Comparison of ENCODE assay signal across 8 cellular contexts in the genomic region with DNA sequence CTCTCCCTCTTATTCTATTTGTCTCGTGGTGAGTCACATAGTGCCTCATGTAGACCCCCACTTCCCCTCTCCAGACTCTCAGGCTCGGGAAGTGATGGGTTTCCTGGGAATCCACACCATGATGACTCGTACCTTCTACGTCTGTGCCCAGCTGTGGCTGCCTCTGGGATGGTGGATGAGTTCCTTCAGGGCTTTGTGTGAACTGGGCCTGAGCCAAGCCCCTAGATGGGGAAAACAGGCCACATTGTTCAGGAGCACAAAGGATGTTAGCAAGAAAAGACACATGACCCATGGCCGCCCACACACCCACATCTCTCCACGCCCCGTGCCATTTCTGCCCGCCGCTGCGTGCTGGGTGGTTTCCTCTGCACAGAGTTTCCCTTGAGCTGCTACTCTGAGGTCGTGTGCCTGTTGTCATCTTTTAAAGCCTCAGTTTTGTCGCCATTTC. TPM values are rescaled to one million over a fixed set of nuclear protein-coding genes. Genes with fewer than 3 reads are reported as not detected.
DNase-seq lines count a peak whose midpoint lies in the region; ATAC-seq, FAIRE-seq and TF ChIP-seq lines count a peak whose summit lies in the region.

No MANE protein-coding gene starts in this region.

- WGBS in H1 (ENCODE audit: extremely low coverage in 1 of 2, insufficient coverage in 1 of 2, insufficient read length in 1 of 2, insufficient replicate concordance in 2 of 2, low coverage in 1 of 2, low lambda C conversion rate in 2 of 2, missing lambda C conversion rate in 1 of 2), 2 experiments = 79% methylated on average over 12 of the region's 12 CpGs; no CpG with 5 or more reads in 1 of the 2 experiments

- no peak overlapping the region for H2BK20ac ChIP-seq in H1 (ENCODE audit: low read length)

- no peak overlapping the region for H3K23ac ChIP-seq in H1 (ENCODE audit: insufficient read length)

- H3K9me3 ChIP-seq in H1 (ENCODE audit: insufficient read depth in 2 of 2, low read depth in 1 of 2, low read length in 1 of 2) = no peaks in the 10 kb centered on the region
- no peaks in the 10 kb centered on the region for H3K9me3 ChIP-seq in naive thymus-derived CD4-positive, alpha-beta T cell (ENCODE audit: control insufficient read depth in 2 of 3, low read length in 3 of 3)

- TF ChIP-seq RAD21 in H1 (IDR thresholded peaks at IDR 0.05 in 1 of 2, conservative IDR thresholded peaks at IDR 0.05 in 1 of 2; ENCODE audit: low read depth in 2 of 2, low read length in 2 of 2) = no peak

- H3K4ac ChIP-seq in H1 (replicated peaks; ENCODE audit: insufficient read length, low read depth, low read length) = no peak overlapping the region

- no peaks in the 10 kb centered on the region for H3K79me2 ChIP-seq in H1 (ENCODE audit: control insufficient read depth in 1 of 2, insufficient read depth in 2 of 2, low read length in 2 of 2)

- H3K27ac ChIP-seq in H1 (ENCODE audit: low read depth, low read length) = no peak overlapping the region
- peak overlapping the region; percentile 76 for H3K27ac ChIP-seq in naive thymus-derived CD4-positive, alpha-beta T cell (ENCODE audit: low read depth, low read length)
- H3K27ac ChIP-seq in substantia nigra (ENCODE audit: low read depth, low read length, poor library complexity, severe bottlenecking) = peak overlapping the region; percentile 100

- CTCF ChIA-PET in H1 (lab: Charles Lee; ENCODE audit: partially characterized antibody) = interaction anchor here (0.9 to 1.6 kb wide), 4 partner anchors 9 to 185 kb away, joined by 3 to 8 read pairs (median 4); no protein-coding TSS in a partner anchor
- CTCF ChIA-PET in naive thymus-derived CD4-positive, alpha-beta T cell (lab: Charles Lee) = interaction anchor here (1.0 to 1.5 kb wide), 2 partner anchors 11 to 25 kb away, joined by 4 to 6 read pairs; a partner anchor contains a TSS

- no peaks in the 10 kb centered on the region for H3K36me3 ChIP-seq in H1 (ENCODE audit: control insufficient read depth in 2 of 4, insufficient read depth in 4 of 4, low read length in 3 of 4)
- H3K36me3 ChIP-seq in naive thymus-derived CD4-positive, alpha-beta T cell (ENCODE audit: control insufficient read depth in 2 of 3, insufficient read depth in 3 of 3, low read length in 3 of 3) = peaks cover 0 to 22% (median 14%) of the 10 kb centered on the region in 3 experiments

- H3K27me3 ChIP-seq in H1 (replicated peaks in 1 of 4; ENCODE audit: control insufficient read depth in 3 of 4, extremely low read depth in 1 of 4, insufficient read depth in 3 of 4, low read length in 3 of 4) = no peaks in the 10 kb centered on the region
- no peaks in the 10 kb centered on the region for H3K27me3 ChIP-seq in naive thymus-derived CD4-positive, alpha-beta T cell (ENCODE audit: control insufficient read depth in 2 of 2, insufficient read depth in 2 of 2, low read length in 2 of 2)

- H2AFZ ChIP-seq in H1 (ENCODE audit: low read length) = no peak overlapping the region

- POLR2A ChIA-PET in H1 (lab: Charles Lee; ENCODE audit: partially characterized antibody) = interaction anchor here (2.8 kb wide), 1 partner anchor 11 kb away, joined by 11 read pairs; a partner anchor contains a TSS
- POLR2A ChIA-PET in naive thymus-derived CD4-positive, alpha-beta T cell (lab: Charles Lee) = interaction anchor here (1.0 to 3.7 kb wide), 6 partner anchors 10 to 24 kb away, joined by 4 to 19 read pairs (median 9); no protein-coding TSS in a partner anchor

- H3K4me1 Mint-ChIP-seq in naive thymus-derived CD4-positive, alpha-beta T cell = peaks cover 54 to 96% (median 88%) of the 10 kb centered on the region in 7 donors

- no peak overlapping the region for H4K5ac ChIP-seq in H1 (ENCODE audit: insufficient read length, low read depth, low read length)

- peak overlapping the region; percentile 1; the same call in 1 of the 2 replicates for H4K8ac ChIP-seq in H1 (ENCODE audit: extremely low read depth, insufficient read depth, low read length)

- H3K4me2 ChIP-seq in H1 (ENCODE audit: insufficient read depth in 1 of 2, low read depth in 2 of 2, low read length in 2 of 2) = no peak overlapping the region

- H3K9me3 Mint-ChIP-seq in naive thymus-derived CD4-positive, alpha-beta T cell = no peaks in the 10 kb centered on the region

- no peak overlapping the region for H3K14ac ChIP-seq in H1 (ENCODE audit: insufficient read length)

- no peak overlapping the region for H3K9ac ChIP-seq in H1 (replicated peaks in 1 of 4; ENCODE audit: extremely low read depth in 1 of 4, low read depth in 3 of 4, low read length in 3 of 4)

- no peak overlapping the region for H3K18ac ChIP-seq in H1 (ENCODE audit: extremely low read depth, low read length)

- H3K27ac Mint-ChIP-seq in naive thymus-derived CD4-positive, alpha-beta T cell = peak overlapping the region; percentile 92 to 99 (median 97)

- no peak overlapping the region for H4K91ac ChIP-seq in H1 (replicated peaks; ENCODE audit: insufficient read length, low read length)

- TF ChIP-seq EP300 in H1 (IDR thresholded peaks at IDR 0.05; ENCODE audit: borderline replicate concordance in 1 of 2, low read depth in 2 of 2, low read length in 2 of 2) = no peak

- peak; percentile 52 for ATAC-seq in GM19023 (IDR thresholded peaks at IDR 0.05; ENCODE audit: unreplicated experiment)
- peak; percentile 86 for ATAC-seq in HG03442 (IDR thresholded peaks at IDR 0.05; ENCODE audit: unreplicated experiment)
- peak; percentile 85 for ATAC-seq in naive thymus-derived CD4-positive, alpha-beta T cell

- H3K4me1 ChIP-seq in H1 (replicated peaks in 1 of 4; ENCODE audit: control insufficient read depth in 3 of 4, insufficient read depth in 4 of 4, low read length in 3 of 4) = peaks cover 0 to 19% (median 10%) of the 10 kb centered on the region in 4 experiments; a peak in 6 of 7 replicates
- peaks cover 34 to 80% of the 10 kb centered on the region in 2 donors for H3K4me1 ChIP-seq in naive thymus-derived CD4-positive, alpha-beta T cell (ENCODE audit: control insufficient read depth in 2 of 2, insufficient read depth in 2 of 2, low read length in 2 of 2)

- no peak overlapping the region for H2BK120ac ChIP-seq in H1 (replicated peaks; ENCODE audit: low read depth, low read length)

- H3K4me3 Mint-ChIP-seq in naive thymus-derived CD4-positive, alpha-beta T cell = peak overlapping the region; percentile 73 to 94 (median 83)

- no peak for TF ChIP-seq CTCF in H1 (IDR thresholded peaks at IDR 0.05; ENCODE audit: control extremely low read depth in 1 of 3, insufficient read depth in 1 of 3, low read depth in 1 of 3, low read length in 3 of 3)

- H3K23me2 ChIP-seq in H1 (ENCODE audit: low read depth, low read length) = no peaks in the 10 kb centered on the region

- peaks cover 12 to 36% (median 22%) of the 10 kb centered on the region in 5 donors for H3K36me3 Mint-ChIP-seq in naive thymus-derived CD4-positive, alpha-beta T cell

- no peak overlapping the region for H2AK5ac ChIP-seq in H1 (ENCODE audit: low read depth, low read length)

- no peak overlapping the region for H3K56ac ChIP-seq in H1 (replicated peaks; ENCODE audit: insufficient read length, low read depth, low read length)

- H3K79me1 ChIP-seq in H1 (ENCODE audit: low read depth, low read length) = no peaks in the 10 kb centered on the region; the same call in 1 of the 2 replicates

- no peak overlapping the region for H2BK12ac ChIP-seq in H1 (ENCODE audit: low read depth, low read length)

- DNase-seq in activated CD8-positive, alpha-beta memory T cell treated with anti-CD3 and anti-CD28 coated beads for 48 hours (ENCODE audit: low read depth in 2 of 3, low spot score in 2 of 3) = peak in 2 of 3 experiments; percentile 58 to 67
- DNase-seq in H1 (ENCODE audit: low read depth in 1 of 2, low spot score in 2 of 2) = no peak
- DNase-seq in naive thymus-derived CD4-positive, alpha-beta T cell = peak in 8 of 9 donors; percentile 44 to 70 (median 60)
- DNase-seq in substantia nigra (lab: John Stamatoyannopoulos, UW) = peak in 48 of 49 donors; percentile 41 to 85 (median 75)
- no peak for DNase-seq in GM19238 (ENCODE audit: insufficient read length, low spot score)
- DNase-seq in NCI-H510A (lab: John Stamatoyannopoulos, UW) = no peak

- TF ChIP-seq POLR2A in H1 (IDR thresholded peaks at IDR 0.05; ENCODE audit: control extremely low read depth in 1 of 2, low read depth in 2 of 2, low read length in 2 of 2) = no peak

- H3K27me3 Mint-ChIP-seq in naive thymus-derived CD4-positive, alpha-beta T cell = no peaks in the 10 kb centered on the region

- 0 out of 2 replicates have a peak overlapping the region, but pooled peaks have one; percentile 61 for H2BK15ac ChIP-seq in H1 (ENCODE audit: low read length)

- no peaks in the 10 kb centered on the region for H4K20me1 ChIP-seq in H1 (replicated peaks in 1 of 2; ENCODE audit: control insufficient read depth in 1 of 2, insufficient read depth in 2 of 2, low read length in 2 of 2)

- no peak overlapping the region for H3K4me3 ChIP-seq in H1 (ENCODE audit: extremely low read depth in 1 of 4, insufficient read depth in 2 of 4, low read depth in 3 of 4, low read length in 4 of 4)
- peak overlapping the region; percentile 23 for H3K4me3 ChIP-seq in naive thymus-derived CD4-positive, alpha-beta T cell (ENCODE audit: low read length)

- no peak overlapping the region for H2BK5ac ChIP-seq in H1 (ENCODE audit: low read depth, low read length)

- FAIRE-seq in H1 (lab: Jason Lieb, UNC) = no peak

- intact Hi-C loops in naive thymus-derived CD4-positive, alpha-beta T cell (cut with micrococcal nuclease) = loop anchor here in 1 of 2 donors (1.0 kb wide), 1 partner anchor 11 kb away; no protein-coding TSS in a partner anchor

RNA-seq across cellular contexts. Expression of a gene that starts 10.5 kb away (rescaled TPM):
- 2.9 and 4.0 TPM in 2 replicates for total RNA-seq in H1 (2021; fragmentation: NEBNext Ultra II Directional; extraction: Animal tissue kit (Norgen Biotek cat#: 25700))
- polyA plus RNA-seq in H1 (2011; rRNA removed) = 5.0 and 5.2 TPM in 2 replicates
- 5.5 TPM for polyA plus RNA-seq in H1 (2011; cell fraction: cytosol; rRNA removed)
- 6.6 TPM for polyA plus RNA-seq in H1 (2011; cell fraction: nucleus; rRNA removed)
- polyA plus RNA-seq in H1 (2012, experiment 1 of 2) = 2.5 to 5.7 TPM (median 4.1 TPM) in 4 replicates
- polyA plus RNA-seq in H1 (2012, experiment 2 of 2) = 3.0 TPM
- polyA plus RNA-seq in H1 (2013, experiment 1 of 2) = 3.1 TPM
- 2.1 TPM for polyA plus RNA-seq in H1 (2013, experiment 2 of 2)
- 1.8 and 2.0 TPM in 2 replicates for polyA minus RNA-seq in H1 (2011; rRNA and poly(A)+ RNA removed)
- 0.81 TPM for polyA minus RNA-seq in H1 (2011; cell fraction: cytosol; rRNA and poly(A)+ RNA removed)
- 3.0 TPM for polyA minus RNA-seq in H1 (2011; cell fraction: nucleus; rRNA and poly(A)+ RNA removed)
- total RNA-seq in naive thymus-derived CD4-positive, alpha-beta T cell = 100 to 1,000 TPM in 4 of 5 experiments, 10 to 100 TPM in 1; 92.5 to 160 (median 149) TPM
- 100 to 1,000 TPM; 344 to 415 TPM for polyA plus RNA-seq in naive thymus-derived CD4-positive, alpha-beta T cell

RNA-seq across cellular contexts. Expression of a gene that starts 28.2 kb away (rescaled TPM):
- 122 and 125 TPM in 2 replicates for total RNA-seq in H1 (2021; fragmentation: NEBNext Ultra II Directional; extraction: Animal tissue kit (Norgen Biotek cat#: 25700))
- 112 and 167 TPM in 2 replicates for polyA plus RNA-seq in H1 (2011; rRNA removed)
- polyA plus RNA-seq in H1 (2011; cell fraction: cytosol; rRNA removed) = 150 TPM
- 209 TPM for polyA plus RNA-seq in H1 (2011; cell fraction: nucleus; rRNA removed)
- 89.9 to 128 TPM (median 107 TPM) in 4 replicates for polyA plus RNA-seq in H1 (2012, experiment 1 of 2)
- polyA plus RNA-seq in H1 (2012, experiment 2 of 2) = 126 TPM
- 61.5 TPM for polyA plus RNA-seq in H1 (2013, experiment 1 of 2)
- 61.2 TPM for polyA plus RNA-seq in H1 (2013, experiment 2 of 2)
- 157 and 180 TPM in 2 replicates for polyA minus RNA-seq in H1 (2011; rRNA and poly(A)+ RNA removed)
- polyA minus RNA-seq in H1 (2011; cell fraction: cytosol; rRNA and poly(A)+ RNA removed) = 130 TPM
- 229 TPM for polyA minus RNA-seq in H1 (2011; cell fraction: nucleus; rRNA and poly(A)+ RNA removed)
- 10 to 100 TPM; 29.6 to 52.1 (median 44.2) TPM for total RNA-seq in naive thymus-derived CD4-positive, alpha-beta T cell
- polyA plus RNA-seq in naive thymus-derived CD4-positive, alpha-beta T cell = 10 to 100 TPM; 20.2 to 31.7 TPM

Comparison
In these comparisons a context has a peak if more than half of its experiments do, and no peak if none do; other contexts are left out.
1. DNase-seq: peak in activated CD8-positive, alpha-beta memory T cell treated with anti-CD3 and anti-CD28 coated beads for 48 hours (2 of 3), naive thymus-derived CD4-positive, alpha-beta T cell (8 of 9) and substantia nigra (48 of 49); none in H1 (0 of 2), GM19238 (single experiment) and NCI-H510A (single experiment).
2. RNA of a gene that starts 10.5 kb away (total RNA-seq): 92.5 to 160 TPM in naive thymus-derived CD4-positive, alpha-beta T cell; 2.9 to 4.0 TPM in H1; every median in the first group is over 10 times any median in the second.
3. Peak in every context shown above with its lines, with median percentiles within 50 percentile points of each other: ATAC-seq.